In genomic region chr19:55340144-55340783, GRCh38 we compare ENCODE assay signal across 1 cellular context.
A peak's percentile ranks its signal among the peaks of the same experiment; 100 is the strongest.
TF ChIP-seq lines count a peak whose summit lies in the region.

No MANE protein-coding gene starts in this region.

TF ChIP-seq in K562, 482 proteins besides CTCF, POLR2A, EP300 and RAD21 (continued from another document and continues in another):
- TF ChIP-seq AFF4 (CRISPR knock-in tag; IDR thresholded peaks at IDR 0.05) (peak; percentile 53; the same call in 1 of the 2 replicates), RBFOX2 (IDR thresholded peaks at IDR 0.05; ENCODE audit: low read depth, low read length) (peak; percentile 54), MGA (IDR thresholded peaks at IDR 0.05) (no peak), KDM5B (IDR thresholded peaks at IDR 0.05; ENCODE audit: insufficient replicate concordance, low read depth, low read length) (peak; percentile 37), ZNF197 (CRISPR knock-in tag; IDR thresholded peaks at IDR 0.05; ENCODE audit: low read depth) (no peak), ARHGAP35 (IDR thresholded peaks at IDR 0.05; ENCODE audit: partially characterized antibody) (no peak), TRIM28 (IDR thresholded peaks at IDR 0.05) (no peak), ZMIZ1 (IDR thresholded peaks at IDR 0.05; ENCODE audit: low read depth in 2 of 2, low read length in 2 of 2) (no peak), NR2C2 (CRISPR knock-in tag; IDR thresholded peaks at IDR 0.05) (no peak), NR2C2 (tag; IDR thresholded peaks at IDR 0.05) (peak; percentile 64; the same call in 1 of the 2 replicates), ZNF584 (CRISPR knock-in tag; IDR thresholded peaks at IDR 0.05; ENCODE audit: low read depth) (no peak), POLR2AphosphoS5 (IDR thresholded peaks at IDR 0.05; ENCODE audit: control insufficient read depth, insufficient read depth, low read depth, low read length) (peak; percentile 19; the same call in 1 of the 2 replicates), RAD51 (IDR thresholded peaks at IDR 0.05; ENCODE audit: borderline replicate concordance, low read depth) (no peak), TEAD4 (IDR thresholded peaks at IDR 0.05; ENCODE audit: low read length) (no peak), TEAD4 (CRISPR knock-in tag; IDR thresholded peaks at IDR 0.05; ENCODE audit: borderline replicate concordance) (peak; percentile 29; the same call in 1 of the 2 replicates), SNAPC5 (CRISPR knock-in tag; IDR thresholded peaks at IDR 0.05) (no peak), SIN3A (IDR thresholded peaks at IDR 0.05; ENCODE audit: borderline replicate concordance in 2 of 2, control insufficient read depth in 1 of 2, low read depth in 2 of 2, low read length in 2 of 2) (peak in 1 of 2 experiments; percentile 9; a peak in 1 of 4 replicates), ARID1B (IDR thresholded peaks at IDR 0.05) (0 out of 2 replicates have a peak, but pooled peaks have one; percentile 12), KAT7 (CRISPR knock-in tag; IDR thresholded peaks at IDR 0.05; ENCODE audit: borderline replicate concordance) (peak; percentile 83; the same call in 1 of the 2 replicates), MED1 (CRISPR knock-in tag; IDR thresholded peaks at IDR 0.05; ENCODE audit: borderline replicate concordance) (no peak), ILK (tag; IDR thresholded peaks at IDR 0.05; ENCODE audit: borderline replicate concordance, low read depth) (no peak), ZNF280A (IDR thresholded peaks at IDR 0.05; ENCODE audit: low read depth, partially characterized antibody) (no peak), ZFX (CRISPR knock-in tag; IDR thresholded peaks at IDR 0.05) (peak; percentile 68; the same call in 1 of the 2 replicates), HDAC6 (IDR thresholded peaks at IDR 0.05; ENCODE audit: low read depth, low read length) (no peak), GATAD2A (IDR thresholded peaks at IDR 0.05) (no peak), POLR2B (IDR thresholded peaks at IDR 0.05; ENCODE audit: low read depth, partially characterized antibody) (peak; percentile 11), TEAD1 (CRISPR knock-in tag; IDR thresholded peaks at IDR 0.05) (peak in 1 of 2 experiments; percentile 71; a peak in 1 of 4 replicates), HDGF (IDR thresholded peaks at IDR 0.05) (peak; percentile 83; the same call in 1 of the 2 replicates), ZBTB7A (IDR thresholded peaks at IDR 0.05; ENCODE audit: borderline replicate concordance, control insufficient read depth, low read depth, low read length) (peak; percentile 15; the same call in 1 of the 2 replicates), SRSF1 (IDR thresholded peaks at IDR 0.05; ENCODE audit: low read depth, low read length) (no peak), EP400 (IDR thresholded peaks at IDR 0.05) (0 out of 2 replicates have a peak, but pooled peaks have one; percentile 11), ETV5 (CRISPR knock-in tag; IDR thresholded peaks at IDR 0.05; ENCODE audit: low read depth) (no peak), SRSF9 (IDR thresholded peaks at IDR 0.05; ENCODE audit: borderline replicate concordance, low read depth, low read length) (no peak), ZNF143 (CRISPR knock-in tag; IDR thresholded peaks at IDR 0.05) (0 out of 2 replicates have a peak, but pooled peaks have one; percentile 19)
- TF ChIP-seq, protein P1, sequence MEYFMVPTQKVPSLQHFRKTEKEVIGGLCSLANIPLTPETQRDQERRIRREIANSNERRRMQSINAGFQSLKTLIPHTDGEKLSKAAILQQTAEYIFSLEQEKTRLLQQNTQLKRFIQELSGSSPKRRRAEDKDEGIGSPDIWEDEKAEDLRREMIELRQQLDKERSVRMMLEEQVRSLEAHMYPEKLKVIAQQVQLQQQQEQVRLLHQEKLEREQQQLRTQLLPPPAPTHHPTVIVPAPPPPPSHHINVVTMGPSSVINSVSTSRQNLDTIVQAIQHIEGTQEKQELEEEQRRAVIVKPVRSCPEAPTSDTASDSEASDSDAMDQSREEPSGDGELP (CRISPR knock-in tag; IDR thresholded peaks at IDR 0.05; ENCODE audit: borderline replicate concordance) = 0 out of 2 replicates have a peak, but pooled peaks have one; percentile 9
- TF ChIP-seq, protein P2, sequence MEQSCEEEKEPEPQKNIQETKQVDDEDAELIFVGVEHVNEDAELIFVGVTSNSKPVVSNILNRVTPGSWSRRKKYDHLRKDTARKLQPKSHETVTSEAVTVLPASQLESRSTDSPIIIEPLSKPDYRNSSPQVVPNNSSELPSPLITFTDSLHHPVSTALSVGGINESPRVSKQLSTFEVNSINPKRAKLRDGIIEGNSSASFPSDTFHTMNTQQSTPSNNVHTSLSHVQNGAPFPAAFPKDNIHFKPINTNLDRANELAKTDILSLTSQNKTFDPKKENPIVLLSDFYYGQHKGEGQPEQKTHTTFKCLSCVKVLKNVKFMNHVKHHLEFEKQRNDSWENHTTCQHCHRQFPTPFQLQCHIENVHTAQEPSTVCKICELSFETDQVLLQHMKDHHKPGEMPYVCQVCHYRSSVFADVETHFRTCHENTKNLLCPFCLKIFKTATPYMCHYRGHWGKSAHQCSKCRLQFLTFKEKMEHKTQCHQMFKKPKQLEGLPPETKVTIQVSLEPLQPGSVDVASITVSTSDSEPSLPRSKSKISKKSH (CRISPR knock-in tag; IDR thresholded peaks at IDR 0.05) = no peak
